In the genomic region with DNA sequence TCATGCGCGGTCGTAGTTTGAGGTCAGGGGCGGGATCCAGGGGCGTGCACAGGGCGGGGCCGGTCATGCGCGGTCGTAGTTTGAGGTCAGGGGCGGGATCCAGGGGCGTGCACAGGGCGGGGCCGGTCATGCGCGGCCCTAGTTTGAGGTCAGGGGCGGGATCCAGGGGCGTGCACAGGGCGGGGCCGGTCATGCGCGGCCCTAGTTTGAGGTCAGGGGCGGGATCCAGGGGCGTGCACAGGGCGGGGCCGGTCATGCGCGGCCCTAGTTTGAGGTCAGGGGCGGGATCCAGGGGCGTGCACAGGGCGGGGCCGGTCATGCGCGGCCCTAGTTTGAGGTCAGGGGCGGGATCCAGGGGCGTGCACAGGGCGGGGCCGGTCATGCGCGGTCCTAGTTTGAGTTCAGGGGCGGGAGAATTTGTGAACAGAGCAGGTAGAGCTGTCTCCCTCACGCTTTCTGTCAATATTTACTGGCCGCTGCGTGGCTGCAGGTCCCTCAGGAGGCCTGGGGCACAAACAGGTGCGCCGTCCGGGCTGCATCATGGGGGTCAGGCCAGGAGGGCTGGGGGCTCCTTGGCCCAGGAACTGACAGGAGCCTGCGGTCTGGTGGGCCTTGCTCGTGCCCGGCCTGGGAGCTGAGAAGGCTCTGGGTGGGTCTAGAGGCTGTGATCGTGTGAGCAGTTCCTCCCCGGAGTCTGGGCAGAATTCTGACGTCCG, we compare ENCODE assay signal across 8 cellular contexts.
DNase-seq lines count a peak whose midpoint lies in the region; ATAC-seq and TF ChIP-seq lines count a peak whose summit lies in the region.
"Not testable (repeated sequence)": the region's sequence is repeated elsewhere in the genome, so short reads cannot be mapped to it uniquely, and the experiment has no call there.

No MANE protein-coding gene starts in this region.

- peak overlapping the region; percentile 70 for H3K27ac ChIP-seq in neutrophil

- not testable (repeated sequence) for ATAC-seq in stimulated activated naive B cell treated with anti-CD40 and anti-IgM and Interleukin-4, amounts not matched to agents 10 μg/mL and 1 μg/mL and 100 μg/mL, for 72 hours (replicated peaks)

- H3K27me3 Mint-ChIP-seq in stimulated activated naive B cell treated with anti-CD40 and anti-IgM and Interleukin-4, amounts not matched to agents 10 μg/mL and 1 μg/mL and 100 μg/mL, for 72 hours, result peaks cover 15 to 32% of the 10 kb centered on the region in 2 donors

- H3K9me3 Mint-ChIP-seq in stimulated activated naive B cell treated with anti-CD40 and anti-IgM and Interleukin-4, amounts not matched to agents 10 μg/mL and 1 μg/mL and 100 μg/mL, for 72 hours, result not testable (repeated sequence)

- H3K4me1 Mint-ChIP-seq in stimulated activated naive B cell treated with anti-CD40 and anti-IgM and Interleukin-4, amounts not matched to agents 10 μg/mL and 1 μg/mL and 100 μg/mL, for 72 hours, result peaks cover 7 to 15% of the 10 kb centered on the region in 2 donors

- peak overlapping the region in 1 of 2 donors; percentile 56 for H3K4me3 Mint-ChIP-seq in stimulated activated naive B cell treated with anti-CD40 and anti-IgM and Interleukin-4, amounts not matched to agents 10 μg/mL and 1 μg/mL and 100 μg/mL, for 72 hours

- DNase-seq in CD1c-positive myeloid dendritic cell (ENCODE audit: extremely low spot score) (peak; percentile 22), NCI-H1105 treated with DMSO at 0.1 percent for 48 hours (lab: John Stamatoyannopoulos, UW) (peak; percentile 73), T-helper 9 cell (peak; percentile 29), activated gamma-delta T cell treated with Interleukin-2 at 50 U/mL for 16 hours (peak; percentile 26), ecto neural progenitor cell (ENCODE audit: low spot score) (peak; percentile 60), iPS-NIHi11 (ENCODE audit: low spot score) (peak; percentile 57)
- not testable (repeated sequence) for DNase-seq in stimulated activated naive B cell treated with anti-CD40 and anti-IgM and Interleukin-4, amounts not matched to agents 10 μg/mL and 1 μg/mL and 100 μg/mL, for 72 hours

- H3K4me3 ChIP-seq in neutrophil (ENCODE audit: low read depth in 1 of 2, low read length in 1 of 2), result peak overlapping the region; percentile 49 to 52

- not testable (repeated sequence) for H3K36me3 ChIP-seq in neutrophil

- TF ChIP-seq CTCF in neutrophil (IDR thresholded peaks at IDR 0.05), result not testable (repeated sequence)

- H3K27ac Mint-ChIP-seq in stimulated activated naive B cell treated with anti-CD40 and anti-IgM and Interleukin-4, amounts not matched to agents 10 μg/mL and 1 μg/mL and 100 μg/mL, for 72 hours, result peak overlapping the region; percentile 67

- H3K4me1 ChIP-seq in neutrophil (ENCODE audit: control insufficient read depth in 1 of 2, insufficient read depth in 1 of 2, low read depth in 1 of 2, low read length in 1 of 2), result peaks cover 0 to 15% of the 10 kb centered on the region in 2 experiments

- H3K27me3 ChIP-seq in neutrophil, result peaks cover 32% of the 10 kb centered on the region

- H3K9me3 ChIP-seq in neutrophil, result not testable (repeated sequence)

- H3K36me3 Mint-ChIP-seq in stimulated activated naive B cell treated with anti-CD40 and anti-IgM and Interleukin-4, amounts not matched to agents 10 μg/mL and 1 μg/mL and 100 μg/mL, for 72 hours, result not testable (repeated sequence)
